Comparison of ENCODE assay signal across 1 cellular context in the genomic region with DNA sequence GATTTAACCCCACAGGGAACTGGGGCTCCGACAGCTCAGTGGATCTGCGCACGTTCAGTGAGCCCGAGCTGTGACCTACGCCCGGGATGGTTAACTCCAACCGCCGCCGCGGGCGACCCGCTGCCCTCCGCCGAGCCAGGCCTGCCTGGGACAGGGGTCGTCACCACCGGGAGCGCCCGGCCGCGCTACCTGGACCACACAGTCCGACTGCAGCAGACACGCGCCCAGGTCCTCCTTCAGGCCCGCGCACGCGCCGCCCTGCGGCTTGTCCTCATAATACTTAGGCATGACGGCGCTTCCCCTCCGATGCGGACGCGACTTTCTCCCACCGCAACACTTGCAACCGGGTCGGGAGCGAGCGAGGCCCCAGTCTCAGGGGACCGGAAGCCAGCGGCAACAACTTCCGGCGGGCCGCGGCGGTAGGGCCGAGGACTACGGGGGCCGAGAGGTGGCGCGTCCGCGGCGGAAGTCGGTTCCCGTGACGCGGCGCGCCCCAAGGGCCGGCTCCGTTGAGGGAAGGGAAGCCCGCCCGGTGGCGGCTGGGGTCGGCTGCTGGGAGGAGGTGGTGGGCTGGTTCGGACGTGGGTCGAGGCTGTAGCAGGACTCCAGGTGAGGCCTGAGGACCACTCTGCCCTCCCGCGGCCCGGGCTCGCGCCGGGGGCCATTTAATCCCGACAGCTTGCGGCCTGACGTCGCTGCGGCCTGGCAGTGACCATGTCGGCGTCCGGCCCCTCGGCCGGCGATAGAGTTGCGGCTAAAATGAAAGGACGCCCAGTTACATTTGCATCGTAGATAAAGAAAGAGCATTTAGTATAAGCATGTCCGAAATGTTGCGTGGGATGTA.
TF ChIP-seq lines count a peak whose summit lies in the region.

A gene with protein sequence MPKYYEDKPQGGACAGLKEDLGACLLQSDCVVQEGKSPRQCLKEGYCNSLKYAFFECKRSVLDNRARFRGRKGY (minus strand): TSS at position 395 of the 844 bp plus-strand sequence. CDS start 107 bp downstream, at position 288.
TSS of gene UNC50 (plus strand) at position 472 of the 844 bp plus-strand sequence. CDS start 1,171 bp downstream, outside the sequence.

TF ChIP-seq in K562, 482 proteins besides CTCF, POLR2A, EP300 and RAD21 (continued from another document and continues in another):
- TF ChIP-seq SFPQ (IDR thresholded peaks at IDR 0.05; ENCODE audit: low read depth, low read length) (no peak), ZNF699 (CRISPR knock-in tag; IDR thresholded peaks at IDR 0.05; ENCODE audit: insufficient replicate concordance) (no peak), CBX2 (IDR thresholded peaks at IDR 0.05; ENCODE audit: insufficient read depth, low read length, poor library complexity, severe bottlenecking) (no peak), ZKSCAN3 (CRISPR knock-in tag; IDR thresholded peaks at IDR 0.05) (no peak), FOSL1 (tag; conservative IDR thresholded peaks at IDR 0.05) (peak; percentile 30; the same call in 1 of the 2 replicates), SOX6 (IDR thresholded peaks at IDR 0.05) (peak; percentile 39; the same call in 1 of the 2 replicates), ZNF41 (CRISPR knock-in tag; conservative IDR thresholded peaks at IDR 0.05) (no peak), MYNN (IDR thresholded peaks at IDR 0.05) (no peak), MYNN (CRISPR knock-in tag; IDR thresholded peaks at IDR 0.05) (no peak), AFF1 (IDR thresholded peaks at IDR 0.05; ENCODE audit: low read depth in 1 of 2, partially characterized antibody in 2 of 2) (no peak), TEAD4 (IDR thresholded peaks at IDR 0.05; ENCODE audit: low read length) (no peak; the same call in 1 of the 2 replicates), TEAD4 (CRISPR knock-in tag; IDR thresholded peaks at IDR 0.05; ENCODE audit: borderline replicate concordance) (no peak), STAT6 (CRISPR knock-in tag; IDR thresholded peaks at IDR 0.05) (no peak; the same call in 1 of the 2 replicates), ZNF175 (CRISPR knock-in tag; IDR thresholded peaks at IDR 0.05; ENCODE audit: low read depth) (0 out of 2 replicates have a peak, but pooled peaks have one; percentile 23), ZBTB5 (IDR thresholded peaks at IDR 0.05) (no peak), GTF2F1 (IDR thresholded peaks at IDR 0.05; ENCODE audit: low read depth, low read length) (no peak), ETS2 (tag; IDR thresholded peaks at IDR 0.05; ENCODE audit: borderline replicate concordance, poor library complexity, severe bottlenecking) (no peak), JUN (IDR thresholded peaks at IDR 0.05; ENCODE audit: borderline replicate concordance, low read depth, low read length) (0 out of 2 replicates have a peak, but pooled peaks have one; percentile 32), JUN (CRISPR knock-in tag; IDR thresholded peaks at IDR 0.05; ENCODE audit: borderline replicate concordance) (no peak)
- TF ChIP-seq, protein P1, sequence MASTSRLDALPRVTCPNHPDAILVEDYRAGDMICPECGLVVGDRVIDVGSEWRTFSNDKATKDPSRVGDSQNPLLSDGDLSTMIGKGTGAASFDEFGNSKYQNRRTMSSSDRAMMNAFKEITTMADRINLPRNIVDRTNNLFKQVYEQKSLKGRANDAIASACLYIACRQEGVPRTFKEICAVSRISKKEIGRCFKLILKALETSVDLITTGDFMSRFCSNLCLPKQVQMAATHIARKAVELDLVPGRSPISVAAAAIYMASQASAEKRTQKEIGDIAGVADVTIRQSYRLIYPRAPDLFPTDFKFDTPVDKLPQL (IDR thresholded peaks at IDR 0.05; ENCODE audit: extremely low read depth, insufficient read length) = no peak
- TF ChIP-seq, protein P2, sequence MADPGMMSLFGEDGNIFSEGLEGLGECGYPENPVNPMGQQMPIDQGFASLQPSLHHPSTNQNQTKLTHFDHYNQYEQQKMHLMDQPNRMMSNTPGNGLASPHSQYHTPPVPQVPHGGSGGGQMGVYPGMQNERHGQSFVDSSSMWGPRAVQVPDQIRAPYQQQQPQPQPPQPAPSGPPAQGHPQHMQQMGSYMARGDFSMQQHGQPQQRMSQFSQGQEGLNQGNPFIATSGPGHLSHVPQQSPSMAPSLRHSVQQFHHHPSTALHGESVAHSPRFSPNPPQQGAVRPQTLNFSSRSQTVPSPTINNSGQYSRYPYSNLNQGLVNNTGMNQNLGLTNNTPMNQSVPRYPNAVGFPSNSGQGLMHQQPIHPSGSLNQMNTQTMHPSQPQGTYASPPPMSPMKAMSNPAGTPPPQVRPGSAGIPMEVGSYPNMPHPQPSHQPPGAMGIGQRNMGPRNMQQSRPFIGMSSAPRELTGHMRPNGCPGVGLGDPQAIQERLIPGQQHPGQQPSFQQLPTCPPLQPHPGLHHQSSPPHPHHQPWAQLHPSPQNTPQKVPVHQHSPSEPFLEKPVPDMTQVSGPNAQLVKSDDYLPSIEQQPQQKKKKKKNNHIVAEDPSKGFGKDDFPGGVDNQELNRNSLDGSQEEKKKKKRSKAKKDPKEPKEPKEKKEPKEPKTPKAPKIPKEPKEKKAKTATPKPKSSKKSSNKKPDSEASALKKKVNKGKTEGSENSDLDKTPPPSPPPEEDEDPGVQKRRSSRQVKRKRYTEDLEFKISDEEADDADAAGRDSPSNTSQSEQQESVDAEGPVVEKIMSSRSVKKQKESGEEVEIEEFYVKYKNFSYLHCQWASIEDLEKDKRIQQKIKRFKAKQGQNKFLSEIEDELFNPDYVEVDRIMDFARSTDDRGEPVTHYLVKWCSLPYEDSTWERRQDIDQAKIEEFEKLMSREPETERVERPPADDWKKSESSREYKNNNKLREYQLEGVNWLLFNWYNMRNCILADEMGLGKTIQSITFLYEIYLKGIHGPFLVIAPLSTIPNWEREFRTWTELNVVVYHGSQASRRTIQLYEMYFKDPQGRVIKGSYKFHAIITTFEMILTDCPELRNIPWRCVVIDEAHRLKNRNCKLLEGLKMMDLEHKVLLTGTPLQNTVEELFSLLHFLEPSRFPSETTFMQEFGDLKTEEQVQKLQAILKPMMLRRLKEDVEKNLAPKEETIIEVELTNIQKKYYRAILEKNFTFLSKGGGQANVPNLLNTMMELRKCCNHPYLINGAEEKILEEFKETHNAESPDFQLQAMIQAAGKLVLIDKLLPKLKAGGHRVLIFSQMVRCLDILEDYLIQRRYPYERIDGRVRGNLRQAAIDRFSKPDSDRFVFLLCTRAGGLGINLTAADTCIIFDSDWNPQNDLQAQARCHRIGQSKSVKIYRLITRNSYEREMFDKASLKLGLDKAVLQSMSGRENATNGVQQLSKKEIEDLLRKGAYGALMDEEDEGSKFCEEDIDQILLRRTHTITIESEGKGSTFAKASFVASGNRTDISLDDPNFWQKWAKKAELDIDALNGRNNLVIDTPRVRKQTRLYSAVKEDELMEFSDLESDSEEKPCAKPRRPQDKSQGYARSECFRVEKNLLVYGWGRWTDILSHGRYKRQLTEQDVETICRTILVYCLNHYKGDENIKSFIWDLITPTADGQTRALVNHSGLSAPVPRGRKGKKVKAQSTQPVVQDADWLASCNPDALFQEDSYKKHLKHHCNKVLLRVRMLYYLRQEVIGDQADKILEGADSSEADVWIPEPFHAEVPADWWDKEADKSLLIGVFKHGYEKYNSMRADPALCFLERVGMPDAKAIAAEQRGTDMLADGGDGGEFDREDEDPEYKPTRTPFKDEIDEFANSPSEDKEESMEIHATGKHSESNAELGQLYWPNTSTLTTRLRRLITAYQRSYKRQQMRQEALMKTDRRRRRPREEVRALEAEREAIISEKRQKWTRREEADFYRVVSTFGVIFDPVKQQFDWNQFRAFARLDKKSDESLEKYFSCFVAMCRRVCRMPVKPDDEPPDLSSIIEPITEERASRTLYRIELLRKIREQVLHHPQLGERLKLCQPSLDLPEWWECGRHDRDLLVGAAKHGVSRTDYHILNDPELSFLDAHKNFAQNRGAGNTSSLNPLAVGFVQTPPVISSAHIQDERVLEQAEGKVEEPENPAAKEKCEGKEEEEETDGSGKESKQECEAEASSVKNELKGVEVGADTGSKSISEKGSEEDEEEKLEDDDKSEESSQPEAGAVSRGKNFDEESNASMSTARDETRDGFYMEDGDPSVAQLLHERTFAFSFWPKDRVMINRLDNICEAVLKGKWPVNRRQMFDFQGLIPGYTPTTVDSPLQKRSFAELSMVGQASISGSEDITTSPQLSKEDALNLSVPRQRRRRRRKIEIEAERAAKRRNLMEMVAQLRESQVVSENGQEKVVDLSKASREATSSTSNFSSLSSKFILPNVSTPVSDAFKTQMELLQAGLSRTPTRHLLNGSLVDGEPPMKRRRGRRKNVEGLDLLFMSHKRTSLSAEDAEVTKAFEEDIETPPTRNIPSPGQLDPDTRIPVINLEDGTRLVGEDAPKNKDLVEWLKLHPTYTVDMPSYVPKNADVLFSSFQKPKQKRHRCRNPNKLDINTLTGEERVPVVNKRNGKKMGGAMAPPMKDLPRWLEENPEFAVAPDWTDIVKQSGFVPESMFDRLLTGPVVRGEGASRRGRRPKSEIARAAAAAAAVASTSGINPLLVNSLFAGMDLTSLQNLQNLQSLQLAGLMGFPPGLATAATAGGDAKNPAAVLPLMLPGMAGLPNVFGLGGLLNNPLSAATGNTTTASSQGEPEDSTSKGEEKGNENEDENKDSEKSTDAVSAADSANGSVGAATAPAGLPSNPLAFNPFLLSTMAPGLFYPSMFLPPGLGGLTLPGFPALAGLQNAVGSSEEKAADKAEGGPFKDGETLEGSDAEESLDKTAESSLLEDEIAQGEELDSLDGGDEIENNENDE (IDR thresholded peaks at IDR 0.05; ENCODE audit: low read depth, low read length) = no peak
- TF ChIP-seq, protein P3, sequence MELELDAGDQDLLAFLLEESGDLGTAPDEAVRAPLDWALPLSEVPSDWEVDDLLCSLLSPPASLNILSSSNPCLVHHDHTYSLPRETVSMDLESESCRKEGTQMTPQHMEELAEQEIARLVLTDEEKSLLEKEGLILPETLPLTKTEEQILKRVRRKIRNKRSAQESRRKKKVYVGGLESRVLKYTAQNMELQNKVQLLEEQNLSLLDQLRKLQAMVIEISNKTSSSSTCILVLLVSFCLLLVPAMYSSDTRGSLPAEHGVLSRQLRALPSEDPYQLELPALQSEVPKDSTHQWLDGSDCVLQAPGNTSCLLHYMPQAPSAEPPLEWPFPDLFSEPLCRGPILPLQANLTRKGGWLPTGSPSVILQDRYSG (tag; conservative IDR thresholded peaks at IDR 0.05; ENCODE audit: low read depth) = no peak
